In genomic region chr7:8133955-8134733, GRCh38 we compare ENCODE assay signal across 8 cellular contexts.
DNase-seq lines count a peak whose midpoint lies in the region; ATAC-seq lines count a peak whose summit lies in the region.

No MANE protein-coding gene starts in this region.

- no peaks in the 10 kb centered on the region for H3K9me3 ChIP-seq in adipocyte (ENCODE audit: control insufficient read depth, low read length)

- in situ Hi-C loops in Caki2 (cut with HindIII; ENCODE audit: low pct_unique_long_range_greater_than_20kb, low sequenced_read_pairs) = no loop called here

- no peak overlapping the region for H3K9ac ChIP-seq in adipocyte (ENCODE audit: low read length)

- no peak overlapping the region for H3K4me3 ChIP-seq in adipocyte (ENCODE audit: low read length)

- ATAC-seq in GM19438 (IDR thresholded peaks at IDR 0.05; ENCODE audit: low read depth, unreplicated experiment) (peak; percentile 68), HG03175 (IDR thresholded peaks at IDR 0.05; ENCODE audit: unreplicated experiment) (peak; percentile 60)

- peaks cover 3% of the 10 kb centered on the region for H3K27me3 ChIP-seq in adipocyte (replicated peaks; ENCODE audit: control insufficient read depth, insufficient read depth, low read length)

- no peaks in the 10 kb centered on the region for H3K36me3 ChIP-seq in adipocyte (ENCODE audit: control insufficient read depth, insufficient read depth, low read length, severe bottlenecking)

- H3K4me1 ChIP-seq in adipocyte (ENCODE audit: control insufficient read depth, insufficient read depth, low read length) = peaks cover 5% of the 10 kb centered on the region

- DNase-seq in Caki2 (ENCODE audit: low read depth) = peak; percentile 89
- peak; percentile 19 for DNase-seq in adipocyte (ENCODE audit: low read depth)
- DNase-seq in DMS53 treated with DMSO at 0.1 percent for 48 hours (lab: John Stamatoyannopoulos, UW; ENCODE audit: unreplicated experiment) = no peak
- DNase-seq in NCI-H2081 (lab: John Stamatoyannopoulos, UW) = no peak
- no peak for DNase-seq in epidermal melanocyte (ENCODE audit: insufficient read length, low spot score)
- no peak for DNase-seq in nucleus accumbens (lab: John Stamatoyannopoulos, UW)

Comparison
In these comparisons a context has a peak if more than half of its experiments do, and no peak if none do; other contexts are left out.
1. DNase-seq: peak in Caki2 (single experiment) and adipocyte (single experiment); none in DMS53 treated with DMSO at 0.1 percent for 48 hours (single experiment), NCI-H2081 (0 of 2), epidermal melanocyte (single experiment) and nucleus accumbens (0 of 56).